Comparison of ENCODE assay signal across 8 cellular contexts in the genomic region with DNA sequence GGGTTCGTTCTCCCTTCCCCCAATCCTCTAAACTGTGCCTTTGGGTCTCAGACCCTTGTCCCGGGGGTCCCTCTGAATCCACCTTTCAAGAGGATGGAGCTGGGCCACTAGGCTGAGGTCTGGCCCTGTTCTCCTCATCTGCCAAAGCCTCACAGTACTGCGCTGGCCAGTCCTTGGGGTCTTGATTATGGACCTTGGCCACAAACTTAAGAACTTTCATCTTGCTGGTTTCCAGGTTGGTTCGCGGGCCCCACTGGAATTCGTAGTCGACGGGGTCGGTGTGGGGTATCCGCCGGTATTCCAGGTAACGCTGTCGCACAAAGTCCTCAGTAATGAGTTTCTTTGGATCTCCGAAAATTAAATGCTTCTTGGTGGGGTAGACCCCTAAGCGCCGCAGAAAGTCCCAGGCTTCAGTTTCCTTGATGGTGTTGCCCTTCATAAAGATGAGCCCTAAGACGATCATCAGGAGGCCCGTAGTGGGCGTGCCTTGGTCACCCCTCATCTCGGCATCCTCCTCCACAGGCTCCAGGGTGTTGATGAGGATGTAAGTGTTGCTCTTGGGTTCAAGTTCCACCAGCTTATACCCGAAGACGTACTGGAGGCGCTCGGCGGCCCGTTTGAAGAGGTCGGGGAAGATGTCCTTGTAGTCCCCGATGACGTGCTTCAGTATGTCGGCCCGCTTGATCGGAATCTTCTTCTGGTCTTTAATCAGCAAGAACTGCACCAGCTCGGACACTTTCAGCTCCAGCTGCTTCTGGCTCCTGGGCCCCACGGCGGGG. TPM values are rescaled to one million over a fixed set of nuclear protein-coding genes. Genes with fewer than 3 reads are reported as not detected.
DNase-seq lines count a peak whose midpoint lies in the region; ATAC-seq and TF ChIP-seq lines count a peak whose summit lies in the region.

No MANE protein-coding gene starts in this region.

- H3K4me3 ChIP-seq in OCI-LY1 (ENCODE audit: low read depth, low read length, poor library complexity, severe bottlenecking), result peak overlapping the region; percentile 76
- H3K4me3 ChIP-seq in fibroblast of villous mesenchyme (ENCODE audit: low read depth, low read length), result peak overlapping the region; percentile 83
- peak overlapping the region; percentile 87 to 98 for H3K4me3 ChIP-seq in neuronal stem cell (ENCODE audit: low read length in 2 of 2)
- H3K4me3 ChIP-seq in thoracic aorta, result peak overlapping the region; percentile 90

- no peak overlapping the region for H3K4ac ChIP-seq in neuronal stem cell (ENCODE audit: low read length)

- H3K79me1 ChIP-seq in neuronal stem cell (ENCODE audit: low read depth, low read length), result peaks cover 7% of the 10 kb centered on the region

- H3K27me3 ChIP-seq in OCI-LY1 (ENCODE audit: insufficient read depth, low read length) (no peaks in the 10 kb centered on the region), neuronal stem cell (ENCODE audit: control insufficient read depth in 3 of 3, insufficient read depth in 3 of 3, low read depth in 1 of 3, low read length in 3 of 3) (peaks cover 0 to 26% (median 0%) of the 10 kb centered on the region in 3 experiments), thoracic aorta (replicated peaks; ENCODE audit: insufficient read depth) (no peaks in the 10 kb centered on the region)

- no peak overlapping the region for H4K8ac ChIP-seq in neuronal stem cell (ENCODE audit: low read depth, low read length)

- TF ChIP-seq CTCF in OCI-LY1 (IDR thresholded peaks at IDR 0.05; ENCODE audit: low read length) (no peak), fibroblast of villous mesenchyme (IDR thresholded peaks at IDR 0.05; ENCODE audit: insufficient read depth, low read depth, low read length) (no peak), thoracic aorta (IDR thresholded peaks at IDR 0.05) (no peak)

- H3K9me3 ChIP-seq in OCI-LY1 (ENCODE audit: low read length), result no peaks in the 10 kb centered on the region
- no peaks in the 10 kb centered on the region for H3K9me3 ChIP-seq in neuronal stem cell (replicated peaks in 1 of 2; ENCODE audit: control insufficient read depth in 2 of 2, insufficient read depth in 1 of 2, low read depth in 1 of 2, low read length in 2 of 2)
- no peaks in the 10 kb centered on the region for H3K9me3 ChIP-seq in thoracic aorta

- no peak overlapping the region for H3K23ac ChIP-seq in neuronal stem cell (ENCODE audit: low read depth, low read length, poor library complexity)

- H3K4me2 ChIP-seq in OCI-LY1 (ENCODE audit: low read length) (peak overlapping the region; percentile 77), neuronal stem cell (ENCODE audit: insufficient read depth, low read length, poor library complexity, severe bottlenecking) (peak overlapping the region; percentile 78)

- no peaks in the 10 kb centered on the region for H4K20me1 ChIP-seq in OCI-LY1 (ENCODE audit: insufficient read depth, low read length)

- H3K14ac ChIP-seq in neuronal stem cell (ENCODE audit: low read length), result no peak overlapping the region

- H3K27ac ChIP-seq in OCI-LY1 (ENCODE audit: low read depth, low read length, poor library complexity, severe bottlenecking) (peak overlapping the region; percentile 96), neuronal stem cell (replicated peaks; ENCODE audit: low read length) (peak overlapping the region; percentile 47), thoracic aorta (peak overlapping the region; percentile 87 to 90)

- H2BK5ac ChIP-seq in neuronal stem cell (ENCODE audit: low read length), result no peak overlapping the region

- H3K36me3 ChIP-seq in OCI-LY1 (ENCODE audit: insufficient read depth, low read length) (no peaks in the 10 kb centered on the region), neuronal stem cell (replicated peaks in 1 of 2; ENCODE audit: control insufficient read depth in 2 of 2, insufficient read depth in 2 of 2, low read length in 2 of 2) (no peaks in the 10 kb centered on the region), thoracic aorta (no peaks in the 10 kb centered on the region)

- H2AK5ac ChIP-seq in neuronal stem cell (ENCODE audit: low read depth, low read length), result no peak overlapping the region

- H2BK120ac ChIP-seq in neuronal stem cell (ENCODE audit: low read depth, low read length), result no peak overlapping the region

- H4K91ac ChIP-seq in neuronal stem cell (ENCODE audit: low read depth, low read length, poor library complexity), result no peak overlapping the region

- peaks cover 8% of the 10 kb centered on the region; the same call in 1 of the 2 replicates for H3F3A ChIP-seq in OCI-LY1 (ENCODE audit: insufficient read depth, low read length)

- WGBS in neuronal stem cell (ENCODE audit: extremely low coverage in 2 of 2, insufficient read length in 2 of 2, insufficient replicate concordance in 1 of 2), 2 donors, result no CpG with 5 or more reads among the region's 35 CpGs

- H3K79me2 ChIP-seq in OCI-LY1 (ENCODE audit: insufficient read depth, low read length), result peaks cover 16% of the 10 kb centered on the region; the same call in 1 of the 2 replicates

- H2BK15ac ChIP-seq in neuronal stem cell (ENCODE audit: low read length), result no peak overlapping the region

- peak overlapping the region; percentile 60 for H3K18ac ChIP-seq in neuronal stem cell (ENCODE audit: low read length)

- H3K9ac ChIP-seq in OCI-LY1 (ENCODE audit: low read length) (peak overlapping the region; percentile 75), neuronal stem cell (ENCODE audit: low read depth, low read length, poor library complexity) (peak overlapping the region; percentile 83)

- no peak overlapping the region for H2BK12ac ChIP-seq in neuronal stem cell (ENCODE audit: low read length)

- ATAC-seq in HG02885 (IDR thresholded peaks at IDR 0.05; ENCODE audit: poor library complexity, unreplicated experiment), result peak; percentile 28
- peak; percentile 24 for ATAC-seq in thoracic aorta (ENCODE audit: insufficient number of reproducible peaks, low FRiP score, low read depth)

- DNase-seq in NCI-H1417 (lab: John Stamatoyannopoulos, UW) (peak in 2 of 3 experiments; percentile 82 to 84), NCI-H1417 treated with DMSO at 0.1 percent for 48 hours (lab: John Stamatoyannopoulos, UW) (no peak), fibroblast of villous mesenchyme (ENCODE audit: low read depth) (peak; percentile 39), neuronal stem cell (ENCODE audit: low spot score) (peak; percentile 8), thoracic aorta (ENCODE audit: low spot score) (no peak)
- peak; percentile 13 for DNase-seq in activated T-helper 9 cell treated with anti-CD3 and anti-CD28 coated beads, Interleukin-2, amount 50 U/mL, for 16 hours (ENCODE audit: low read depth)

- H2AFZ ChIP-seq in OCI-LY1 (ENCODE audit: low read length) (no peak overlapping the region), neuronal stem cell (ENCODE audit: low read length) (peak overlapping the region; percentile 97)

- peaks cover 52% of the 10 kb centered on the region for H3K4me1 ChIP-seq in OCI-LY1 (ENCODE audit: insufficient read depth, low read length, severe bottlenecking)
- peaks cover 2 to 9% of the 10 kb centered on the region in 2 donors for H3K4me1 ChIP-seq in neuronal stem cell (ENCODE audit: control insufficient read depth in 2 of 2, insufficient read depth in 1 of 2, low read depth in 1 of 2, low read length in 2 of 2)
- H3K4me1 ChIP-seq in thoracic aorta (ENCODE audit: control insufficient read depth in 1 of 2, low read depth in 2 of 2), result peaks cover 20 to 22% of the 10 kb centered on the region in 2 donors

- no peaks in the 10 kb centered on the region for H3K9me2 ChIP-seq in OCI-LY1 (ENCODE audit: low read depth, low read length)

RNA-seq across cellular contexts. Expression of a gene that starts 0.7 kb away (rescaled TPM):
- total RNA-seq in fibroblast of villous mesenchyme (9.3 and 9.9 TPM in 2 replicates), thoracic aorta (10 to 100 TPM; 10.0 to 11.1 TPM)
- polyA plus RNA-seq in neuronal stem cell (2013, experiment 1 of 2), result 13.4 TPM
- 12.9 TPM for polyA plus RNA-seq in neuronal stem cell (2013, experiment 2 of 2)

Comparison
In these comparisons a context has a peak if more than half of its experiments do, and no peak if none do; other contexts are left out.
1. DNase-seq: peak in NCI-H1417 (2 of 3), activated T-helper 9 cell treated with anti-CD3 and anti-CD28 coated beads, Interleukin-2, amount 50 U/mL, for 16 hours (single experiment), fibroblast of villous mesenchyme (single experiment) and neuronal stem cell (single experiment); none in NCI-H1417 treated with DMSO at 0.1 percent for 48 hours (single experiment) and thoracic aorta (single experiment).
2. Peak in every context shown above with its lines, with median percentiles within 50 percentile points of each other: H3K27ac ChIP-seq and H3K4me3 ChIP-seq.